Comparison of ENCODE assay signal across 10 cellular contexts in the genomic region with DNA sequence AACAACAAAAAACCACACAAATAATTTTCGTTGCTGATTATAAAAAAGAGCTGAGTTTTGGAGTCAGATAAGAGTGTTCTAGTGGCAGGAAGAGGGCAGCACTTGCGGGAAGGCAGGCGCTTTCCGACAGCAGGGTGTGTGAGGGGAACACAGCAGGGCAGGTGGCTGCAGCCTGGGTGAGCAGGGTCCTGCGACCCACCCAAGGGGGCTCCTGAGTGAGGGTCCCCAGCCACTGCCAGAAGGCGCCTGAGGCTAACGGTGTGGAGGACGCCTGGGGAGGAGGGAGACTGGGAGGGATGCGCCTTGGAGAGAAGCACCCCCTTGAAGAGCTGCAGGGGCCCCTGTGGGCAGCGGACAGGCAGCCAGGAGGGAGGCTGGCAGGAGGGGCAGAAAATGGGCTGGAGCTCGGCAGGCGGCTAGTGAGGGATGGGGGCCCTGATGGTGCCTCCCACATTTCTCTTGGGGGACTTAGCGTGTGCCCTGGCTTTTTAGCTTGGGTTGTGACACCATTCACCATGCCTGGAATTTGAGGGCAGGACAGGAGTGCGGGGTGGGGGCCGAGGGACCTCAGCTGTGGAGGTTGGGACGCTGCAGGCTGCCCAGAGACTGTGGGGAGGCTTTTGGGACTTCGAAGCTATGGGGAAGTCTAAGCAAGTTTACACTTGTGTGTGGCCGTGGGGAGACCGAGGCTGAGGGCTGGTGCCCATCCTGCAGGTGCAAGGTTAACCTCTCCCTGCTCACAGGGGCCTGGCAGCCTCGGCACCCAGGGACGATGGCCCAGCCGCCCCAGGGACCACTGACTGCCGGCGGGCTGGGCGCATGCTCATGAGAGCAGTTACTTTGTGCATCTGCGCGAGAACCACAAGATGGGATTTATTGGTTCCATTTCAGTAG.
A peak's percentile ranks its signal among the peaks of the same experiment; 100 is the strongest.
DNase-seq lines count a peak whose midpoint lies in the region; ATAC-seq and TF ChIP-seq lines count a peak whose summit lies in the region.
"Had no signal": no experiment of that assay in that cellular context is flagged by ENCODE, and none has a peak within 500 bp of the region (broad histone marks: within the 10 kb centered on the region; RNA-seq: fewer than 3 reads in every experiment).

No MANE protein-coding gene starts in this region.

- peaks cover 0 to 4% (median 0%) of the 10 kb centered on the region in 3 experiments for H3K9me3 ChIP-seq in naive thymus-derived CD4-positive, alpha-beta T cell (ENCODE audit: control insufficient read depth in 2 of 3, low read length in 3 of 3)
- H3K9me3 ChIP-seq in body of pancreas: no peaks in the 10 kb centered on the region

- no peaks in the 10 kb centered on the region for H3K36me3 ChIP-seq in naive thymus-derived CD4-positive, alpha-beta T cell (ENCODE audit: control insufficient read depth in 2 of 3, insufficient read depth in 3 of 3, low read length in 3 of 3)
- H3K36me3 ChIP-seq in body of pancreas (replicated peaks in 1 of 2; ENCODE audit: insufficient read depth in 1 of 2, low read depth in 2 of 2): no peaks in the 10 kb centered on the region

- TF ChIP-seq CTCF in GM12872 (IDR thresholded peaks at IDR 0.05; ENCODE audit: insufficient read depth, low read depth, low read length): 0 out of 3 replicates have a peak, but pooled peaks have one; percentile 4
- TF ChIP-seq CTCF in WTC11 (IDR thresholded peaks at IDR 0.05): no peak
- no peak for TF ChIP-seq CTCF in body of pancreas (IDR thresholded peaks at IDR 0.05)

- WGBS in body of pancreas, 2 donors: 62 to 67% methylated on average over 27 of the region's 27 CpGs

- H3K27me3 Mint-ChIP-seq in activated CD4-positive, alpha-beta T cell treated with anti-CD3 and anti-CD28 coated beads for 36 hours: peaks cover 7% of the 10 kb centered on the region
- peaks cover 5% of the 10 kb centered on the region; the same call in 1 of the 2 replicates for H3K27me3 Mint-ChIP-seq in WTC11 (ENCODE audit: low read depth)
- peaks cover 0 to 14% (median 6%) of the 10 kb centered on the region in 5 donors for H3K27me3 Mint-ChIP-seq in naive thymus-derived CD4-positive, alpha-beta T cell

- no peaks in the 10 kb centered on the region for H3K4me1 Mint-ChIP-seq in activated CD4-positive, alpha-beta T cell treated with anti-CD3 and anti-CD28 coated beads for 36 hours
- H3K4me1 Mint-ChIP-seq in WTC11: peaks cover 31% of the 10 kb centered on the region
- H3K4me1 Mint-ChIP-seq in naive thymus-derived CD4-positive, alpha-beta T cell: peaks cover 0 to 24% (median 0%) of the 10 kb centered on the region in 7 donors

- no peaks in the 10 kb centered on the region for H3K4me1 ChIP-seq in naive thymus-derived CD4-positive, alpha-beta T cell (ENCODE audit: control insufficient read depth in 2 of 2, insufficient read depth in 2 of 2, low read length in 2 of 2)
- H3K4me1 ChIP-seq in body of pancreas: peaks cover 11% of the 10 kb centered on the region

- intact Hi-C loops in activated CD4-positive, alpha-beta T cell treated with anti-CD3 and anti-CD28 coated beads for 36 hours (cut with DNase I, micrococcal nuclease): loop anchor here in 1 of 2 experiments (5.0 kb wide), 1 partner anchor 332 kb away; no protein-coding TSS in a partner anchor
- intact Hi-C loops in naive thymus-derived CD4-positive, alpha-beta T cell (cut with micrococcal nuclease): no loop called here
- intact Hi-C loops in body of pancreas (cut with DNase I): no loop called here

- POLR2A ChIA-PET in activated CD4-positive, alpha-beta T cell treated with anti-CD3 and anti-CD28 coated beads for 36 hours (lab: Charles Lee): no interaction called here
- POLR2A ChIA-PET in WTC11 (lab: Charles Lee): interaction anchor here (1.2 kb wide), 1 partner anchor 9 kb away, joined by 3 read pairs; no protein-coding TSS in a partner anchor
- POLR2A ChIA-PET in naive thymus-derived CD4-positive, alpha-beta T cell (lab: Charles Lee): no interaction called here

- no peak overlapping the region for H3K4me3 ChIP-seq in naive thymus-derived CD4-positive, alpha-beta T cell (ENCODE audit: low read length)
- no peak overlapping the region for H3K4me3 ChIP-seq in body of pancreas

- no peak overlapping the region for H3K27ac Mint-ChIP-seq in activated CD4-positive, alpha-beta T cell treated with anti-CD3 and anti-CD28 coated beads for 36 hours
- no peak overlapping the region for H3K27ac Mint-ChIP-seq in WTC11
- H3K27ac Mint-ChIP-seq in naive thymus-derived CD4-positive, alpha-beta T cell: peak overlapping the region in 5 of 9 donors; percentile 73 to 86 (median 80)

- CTCF ChIA-PET in activated CD4-positive, alpha-beta T cell treated with anti-CD3 and anti-CD28 coated beads for 36 hours (lab: Charles Lee): no interaction called here
- CTCF ChIA-PET in WTC11 (lab: Charles Lee): interaction anchor here (0.5 to 1.8 kb wide), 9 partner anchors 8 to 563 kb away, joined by 3 to 8 read pairs (median 4); no protein-coding TSS in a partner anchor
- CTCF ChIA-PET in naive thymus-derived CD4-positive, alpha-beta T cell (lab: Charles Lee): no interaction called here

- H3K4me3 Mint-ChIP-seq in activated CD4-positive, alpha-beta T cell treated with anti-CD3 and anti-CD28 coated beads for 36 hours: no peak overlapping the region
- H3K4me3 Mint-ChIP-seq in WTC11: no peak overlapping the region
- H3K4me3 Mint-ChIP-seq in naive thymus-derived CD4-positive, alpha-beta T cell: peak overlapping the region in 1 of 10 donors; percentile 62

- H3K27me3 ChIP-seq in naive thymus-derived CD4-positive, alpha-beta T cell (ENCODE audit: control insufficient read depth in 2 of 2, insufficient read depth in 2 of 2, low read length in 2 of 2): no peaks in the 10 kb centered on the region
- H3K27me3 ChIP-seq in body of pancreas: no peaks in the 10 kb centered on the region

- H3K27ac ChIP-seq in naive thymus-derived CD4-positive, alpha-beta T cell (ENCODE audit: low read depth, low read length): no peak overlapping the region
- H3K27ac ChIP-seq in body of pancreas: no peak overlapping the region

- no peak for ATAC-seq in activated CD4-positive, alpha-beta T cell treated with anti-CD3 and anti-CD28 coated beads for 36 hours
- no peak for ATAC-seq in WTC11
- ATAC-seq in naive thymus-derived CD4-positive, alpha-beta T cell: peak; percentile 53
- no peak for ATAC-seq in body of pancreas

- peak; percentile 32 for DNase-seq in activated CD4-positive, alpha-beta T cell treated with anti-CD3 and anti-CD28 coated beads for 36 hours
- no peak for DNase-seq in activated CD4-positive, alpha-beta T cell treated with anti-CD3 and anti-CD28 coated beads for 4 hours
- DNase-seq in WTC11 (ENCODE audit: low spot score): no peak
- peak in 7 of 9 donors; percentile 11 to 52 (median 37) for DNase-seq in naive thymus-derived CD4-positive, alpha-beta T cell
- no peak for DNase-seq in NCI-H510A treated with DMSO at 0.1 percent for 48 hours (lab: John Stamatoyannopoulos, UW)
- DNase-seq in body of pancreas: no peak
- DNase-seq in NCI-H1417 treated with DMSO at 0.1 percent for 48 hours (lab: John Stamatoyannopoulos, UW): no peak
- DNase-seq: NCI-H1694; stimulated activated CD4-positive, alpha-beta T cell treated with anti-CD3 and anti-CD28 coated beads, Interleukin-15, amount 100 ng/mL, for 24 hours had no signal

- no peak for TF ChIP-seq POLR2A in body of pancreas (IDR thresholded peaks at IDR 0.05)

- H3K9me3 Mint-ChIP-seq in activated CD4-positive, alpha-beta T cell treated with anti-CD3 and anti-CD28 coated beads for 36 hours (ENCODE audit: low read depth): peaks cover 2% of the 10 kb centered on the region
- peaks cover 24% of the 10 kb centered on the region for H3K9me3 Mint-ChIP-seq in WTC11
- H3K9me3 Mint-ChIP-seq in naive thymus-derived CD4-positive, alpha-beta T cell: peaks cover 0 to 12% (median 4%) of the 10 kb centered on the region in 11 donors

- H3K36me3 Mint-ChIP-seq in activated CD4-positive, alpha-beta T cell treated with anti-CD3 and anti-CD28 coated beads for 36 hours (ENCODE audit: low read depth): no peaks in the 10 kb centered on the region
- peaks cover 11% of the 10 kb centered on the region for H3K36me3 Mint-ChIP-seq in WTC11
- peaks cover 0 to 5% (median 0%) of the 10 kb centered on the region in 5 donors for H3K36me3 Mint-ChIP-seq in naive thymus-derived CD4-positive, alpha-beta T cell

TF ChIP-seq in WTC11, 78 proteins besides CTCF, POLR2A, EP300 and RAD21:
- TF ChIP-seq ZNF423 (CRISPR knock-in tag; IDR thresholded peaks at IDR 0.05): peak; percentile 43; the same call in 1 of the 2 replicates
- no peak for TF ChIP-seq GTF2I (CRISPR knock-in tag; conservative IDR thresholded peaks at IDR 0.05)

Comparison
In these comparisons a context has a peak if more than half of its experiments do, and no peak if none do; other contexts are left out.
1. DNase-seq: peak in activated CD4-positive, alpha-beta T cell treated with anti-CD3 and anti-CD28 coated beads for 36 hours (single experiment) and naive thymus-derived CD4-positive, alpha-beta T cell (7 of 9); none in activated CD4-positive, alpha-beta T cell treated with anti-CD3 and anti-CD28 coated beads for 4 hours (0 of 2), WTC11 (single experiment), NCI-H510A treated with DMSO at 0.1 percent for 48 hours (single experiment), body of pancreas (0 of 4) and NCI-H1417 treated with DMSO at 0.1 percent for 48 hours (single experiment).
2. H3K27ac Mint-ChIP-seq: peak in naive thymus-derived CD4-positive, alpha-beta T cell (5 of 9); none in activated CD4-positive, alpha-beta T cell treated with anti-CD3 and anti-CD28 coated beads for 36 hours (single experiment) and WTC11 (single experiment).